ENCODE assay signal across 1 cellular context in genomic region chr17:13510062-13510461, GRCh38.
TF ChIP-seq lines count a peak whose summit lies in the region.

No MANE protein-coding gene starts in this region.

TF ChIP-seq in K562, 482 proteins besides CTCF, POLR2A, EP300 and RAD21 (continued from another document and continues in another):
- TF ChIP-seq ZNF639 (CRISPR knock-in tag; conservative IDR thresholded peaks at IDR 0.05 in 1 of 2, IDR thresholded peaks at IDR 0.05 in 1 of 2) (peak in 1 of 2 experiments; percentile 81; a peak in 2 of 4 replicates), ZNF644 (tag; IDR thresholded peaks at IDR 0.05; ENCODE audit: low read depth) (peak; percentile 91; the same call in 1 of the 2 replicates), PHF21A (IDR thresholded peaks at IDR 0.05; ENCODE audit: borderline replicate concordance, low read depth) (no peak), NCOR1 (IDR thresholded peaks at IDR 0.05) (peak; percentile 98), NRF1 (conservative IDR thresholded peaks at IDR 0.05 in 1 of 2, IDR thresholded peaks at IDR 0.05 in 1 of 2) (peak; percentile 13 to 27; a peak in 2 of 4 replicates), ZNF41 (CRISPR knock-in tag; conservative IDR thresholded peaks at IDR 0.05) (0 out of 2 replicates have a peak, but pooled peaks have one; percentile 67), ZNF79 (CRISPR knock-in tag; IDR thresholded peaks at IDR 0.05; ENCODE audit: low read depth) (no peak), KLF6 (CRISPR knock-in tag; IDR thresholded peaks at IDR 0.05; ENCODE audit: borderline replicate concordance) (no peak), ATF3 (IDR thresholded peaks at IDR 0.05) (peak; percentile 30; the same call in 1 of the 2 replicates), ATF3 (CRISPR knock-in tag; conservative IDR thresholded peaks at IDR 0.05) (no peak), ZNF518B (CRISPR knock-in tag; IDR thresholded peaks at IDR 0.05) (no peak), ETS2 (tag; IDR thresholded peaks at IDR 0.05; ENCODE audit: borderline replicate concordance, poor library complexity, severe bottlenecking) (no peak), ZBTB40 (IDR thresholded peaks at IDR 0.05) (no peak), ZBTB40 (CRISPR knock-in tag; IDR thresholded peaks at IDR 0.05) (no peak), GTF3C2 (IDR thresholded peaks at IDR 0.05; ENCODE audit: borderline replicate concordance, extremely low read depth, insufficient read length) (no peak), PYGO2 (tag; IDR thresholded peaks at IDR 0.05) (peak; percentile 92), SREBF2 (CRISPR knock-in tag; IDR thresholded peaks at IDR 0.05) (no peak), MCM5 (IDR thresholded peaks at IDR 0.05; ENCODE audit: low read depth) (no peak), GATAD2A (IDR thresholded peaks at IDR 0.05) (peak; percentile 58), ZNF592 (IDR thresholded peaks at IDR 0.05) (peak; percentile 66), TFE3 (CRISPR knock-in tag; IDR thresholded peaks at IDR 0.05) (no peak), LEF1 (IDR thresholded peaks at IDR 0.05) (peak; percentile 96), ZNF239 (CRISPR knock-in tag; IDR thresholded peaks at IDR 0.05) (peak; percentile 22; the same call in 1 of the 2 replicates), SMARCC2 (IDR thresholded peaks at IDR 0.05; ENCODE audit: low read depth) (peak; percentile 96), PURB (CRISPR knock-in tag; IDR thresholded peaks at IDR 0.05; ENCODE audit: low read depth) (no peak), ATF4 (CRISPR knock-in tag; IDR thresholded peaks at IDR 0.05) (0 out of 2 replicates have a peak, but pooled peaks have one; percentile 49), MTA3 (IDR thresholded peaks at IDR 0.05; ENCODE audit: borderline replicate concordance) (peak; percentile 70; the same call in 1 of the 2 replicates), CBX3 (IDR thresholded peaks at IDR 0.05; ENCODE audit: borderline replicate concordance in 1 of 2, low read length in 2 of 2) (peak in 1 of 2 experiments; percentile 55; a peak in 1 of 3 replicates), ZNF175 (CRISPR knock-in tag; IDR thresholded peaks at IDR 0.05; ENCODE audit: low read depth) (peak; percentile 82; the same call in 1 of the 2 replicates), TAL1 (IDR thresholded peaks at IDR 0.05) (peak; percentile 98)
